Comparison of ENCODE assay signal across 13 cellular contexts in genomic region chr3:177041730-177042551, GRCh38.
DNase-seq lines count a peak whose midpoint lies in the region; ATAC-seq and TF ChIP-seq lines count a peak whose summit lies in the region.
"Had no signal": no experiment of that assay in that cellular context is flagged by ENCODE, and none has a peak within 500 bp of the region (broad histone marks: within the 10 kb centered on the region; RNA-seq: fewer than 3 reads in every experiment).

No MANE protein-coding gene starts in this region.

- no peaks in the 10 kb centered on the region for H3K4me1 ChIP-seq in CD8-positive, alpha-beta T cell (ENCODE audit: insufficient read depth, low read length)
- peaks cover 3% of the 10 kb centered on the region for H3K4me1 ChIP-seq in mesenchymal stem cell (ENCODE audit: control insufficient read depth, insufficient read depth, low read depth, low read length)
- H3K4me1 ChIP-seq: SJSA1 had no signal

- H3K9me3 Mint-ChIP-seq in CD8-positive, alpha-beta T cell: no peaks in the 10 kb centered on the region

- no peak overlapping the region for H3K4ac ChIP-seq in mesenchymal stem cell (ENCODE audit: low read depth in 1 of 2, low read length in 2 of 2)

- no peak overlapping the region for H3K18ac ChIP-seq in mesenchymal stem cell (ENCODE audit: low read depth in 1 of 2, low read length in 2 of 2)

- H3K27ac Mint-ChIP-seq in CD8-positive, alpha-beta T cell: peak overlapping the region; percentile 56

- no peak overlapping the region for H3K4me2 ChIP-seq in mesenchymal stem cell (ENCODE audit: low read length, poor library complexity, severe bottlenecking)

- H2AK5ac ChIP-seq in mesenchymal stem cell (ENCODE audit: low read length, severe bottlenecking): no peak overlapping the region

- H3K4me3 Mint-ChIP-seq in CD8-positive, alpha-beta T cell: no peak overlapping the region

- H3K23ac ChIP-seq in mesenchymal stem cell (ENCODE audit: low read length in 2 of 2): no peak overlapping the region

- H2BK15ac ChIP-seq in mesenchymal stem cell (ENCODE audit: low read depth, poor library complexity, severe bottlenecking): no peak overlapping the region

- H3K14ac ChIP-seq in mesenchymal stem cell (ENCODE audit: low read length in 2 of 2): no peak overlapping the region

- H2BK120ac ChIP-seq in mesenchymal stem cell (ENCODE audit: low read depth, low read length): no peak overlapping the region

- no peak overlapping the region for H3K27ac ChIP-seq in CD8-positive, alpha-beta T cell (ENCODE audit: low read depth, low read length)
- H3K27ac ChIP-seq in VCaP (peak overlapping the region; percentile 9; the same call in 1 of the 2 replicates), mesenchymal stem cell (ENCODE audit: low read length, poor library complexity, severe bottlenecking) (no peak overlapping the region)
- H3K27ac ChIP-seq: SJSA1 had no signal

- no peak overlapping the region for H3K4me3 ChIP-seq in CD8-positive, alpha-beta T cell (ENCODE audit: low read depth, low read length)
- peak overlapping the region in 1 of 2 experiments; percentile 22 for H3K4me3 ChIP-seq in mesenchymal stem cell (ENCODE audit: insufficient read depth in 1 of 2, low read depth in 1 of 2, low read length in 2 of 2)
- H3K4me3 ChIP-seq: SJSA1, skin epidermis, thoracic aorta had no signal

- peaks cover 17% of the 10 kb centered on the region for H3K79me1 ChIP-seq in mesenchymal stem cell (replicated peaks; ENCODE audit: low read length, poor library complexity, severe bottlenecking)

- no peak overlapping the region for H2AFZ ChIP-seq in mesenchymal stem cell (ENCODE audit: low read depth, low read length)

- no peaks in the 10 kb centered on the region for H3K27me3 ChIP-seq in CD8-positive, alpha-beta T cell (ENCODE audit: insufficient read depth, low read length)
- no peaks in the 10 kb centered on the region for H3K27me3 ChIP-seq in mesenchymal stem cell (ENCODE audit: control insufficient read depth in 1 of 2, insufficient read depth in 1 of 2, low read length in 2 of 2)
- H3K27me3 ChIP-seq: SJSA1 had no signal

- H3K36me3 Mint-ChIP-seq in CD8-positive, alpha-beta T cell: peaks cover 78% of the 10 kb centered on the region

- no peaks in the 10 kb centered on the region for H3K9me3 ChIP-seq in CD8-positive, alpha-beta T cell (ENCODE audit: low read length)
- no peaks in the 10 kb centered on the region for H3K9me3 ChIP-seq in mesenchymal stem cell (ENCODE audit: control insufficient read depth, low read length)
- H3K9me3 ChIP-seq: SJSA1, thoracic aorta had no signal

- ATAC-seq in CD8-positive, alpha-beta T cell: no peak
- ATAC-seq in GM21381 (IDR thresholded peaks at IDR 0.05; ENCODE audit: unreplicated experiment) (peak; percentile 60), GM19324 (IDR thresholded peaks at IDR 0.05; ENCODE audit: low FRiP score, unreplicated experiment) (no peak)

- no peaks in the 10 kb centered on the region for H3K27me3 Mint-ChIP-seq in CD8-positive, alpha-beta T cell (ENCODE audit: low read depth)

- H4K91ac ChIP-seq in mesenchymal stem cell (ENCODE audit: low read length): no peak overlapping the region

- no peak for DNase-seq in CD8-positive, alpha-beta T cell
- DNase-seq in mesenchymal stem cell (no peak), EL (no peak), NCI-H2171 (lab: John Stamatoyannopoulos, UW) (no peak)
- DNase-seq in stimulated activated CD4-positive, alpha-beta T cell treated with anti-CD3 and anti-CD28 coated beads, Interleukin-1b, Interleukin-23, amount 100 ng/mL, for 48 hours: no peak
- DNase-seq: activated T-cell treated with anti-CD3 and anti-CD28 coated beads for 4 hours; effector memory CD4-positive, alpha-beta T cell had no signal

- H3K9ac ChIP-seq in mesenchymal stem cell (ENCODE audit: low read length): peak overlapping the region; percentile 70

- no peak overlapping the region for H2BK5ac ChIP-seq in mesenchymal stem cell (ENCODE audit: low read depth, low read length, poor library complexity, severe bottlenecking)

- intact Hi-C loops in CD8-positive, alpha-beta T cell (cut with DNase I, micrococcal nuclease): loop anchor here in 1 of 2 experiments (1.0 kb wide), 1 partner anchor 7 kb away; no protein-coding TSS in a partner anchor

- H3K4me1 Mint-ChIP-seq in CD8-positive, alpha-beta T cell (ENCODE audit: low read depth): peaks cover 26% of the 10 kb centered on the region

- 100% methylated on average over 5 of the region's 8 CpGs for WGBS in mesenchymal stem cell

- H4K8ac ChIP-seq in mesenchymal stem cell (ENCODE audit: low read length): no peak overlapping the region

- CTCF ChIA-PET in CD8-positive, alpha-beta T cell (lab: Charles Lee): no interaction called here

- TF ChIP-seq CTCF in CD8-positive, alpha-beta T cell (IDR thresholded peaks at IDR 0.05): no peak
- TF ChIP-seq CTCF in VCaP (conservative IDR thresholded peaks at IDR 0.05): no peak

- H2BK12ac ChIP-seq in mesenchymal stem cell (ENCODE audit: low read length in 2 of 2): no peak overlapping the region

- POLR2A ChIA-PET in CD8-positive, alpha-beta T cell (lab: Charles Lee): no interaction called here

- peaks cover 20% of the 10 kb centered on the region for H3K36me3 ChIP-seq in CD8-positive, alpha-beta T cell (ENCODE audit: insufficient read depth, low read length)
- H3K36me3 ChIP-seq in mesenchymal stem cell (ENCODE audit: control insufficient read depth in 1 of 2, insufficient read depth in 2 of 2, low read depth in 1 of 2, low read length in 2 of 2): peaks cover 8 to 72% of the 10 kb centered on the region in 2 experiments
